ENCODE assay signal across 1 cellular context in the genomic region with DNA sequence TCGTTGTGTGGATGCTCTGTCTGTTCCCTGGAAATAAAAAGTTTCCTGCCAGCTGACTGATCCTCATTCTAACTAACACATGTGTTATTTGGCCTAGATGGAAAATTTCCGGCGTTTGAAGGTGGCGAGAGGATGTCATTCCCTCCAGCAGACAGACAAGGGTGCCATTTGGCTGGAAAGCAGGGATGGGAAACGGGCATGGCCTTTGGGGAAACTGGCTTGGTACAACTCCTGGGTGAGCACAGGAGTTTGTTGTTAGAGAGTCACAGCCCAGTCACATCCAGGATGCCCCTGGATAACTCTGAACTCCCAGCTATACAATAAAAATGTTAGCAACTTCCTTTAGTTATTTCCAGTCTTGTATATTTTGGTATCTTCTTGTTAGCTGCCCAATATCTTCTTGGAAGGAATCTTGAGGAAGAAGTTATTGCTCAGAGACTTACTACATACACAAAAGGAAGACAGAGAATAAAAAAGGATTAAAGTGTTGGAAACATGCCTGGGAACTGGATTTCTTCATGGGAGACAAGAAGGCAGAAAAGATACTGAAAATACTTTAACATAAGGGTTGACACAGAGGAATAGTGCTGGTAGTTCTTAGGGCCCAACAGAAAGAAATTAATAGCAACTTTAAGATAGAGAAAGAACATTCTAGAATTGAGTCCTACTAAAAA.
TF ChIP-seq lines count a peak whose summit lies in the region.

No MANE protein-coding gene starts in this region.

TF ChIP-seq in GM23338, 12 proteins besides CTCF, POLR2A, EP300 and RAD21 (continued from another document):
- TF ChIP-seq, protein P1, sequence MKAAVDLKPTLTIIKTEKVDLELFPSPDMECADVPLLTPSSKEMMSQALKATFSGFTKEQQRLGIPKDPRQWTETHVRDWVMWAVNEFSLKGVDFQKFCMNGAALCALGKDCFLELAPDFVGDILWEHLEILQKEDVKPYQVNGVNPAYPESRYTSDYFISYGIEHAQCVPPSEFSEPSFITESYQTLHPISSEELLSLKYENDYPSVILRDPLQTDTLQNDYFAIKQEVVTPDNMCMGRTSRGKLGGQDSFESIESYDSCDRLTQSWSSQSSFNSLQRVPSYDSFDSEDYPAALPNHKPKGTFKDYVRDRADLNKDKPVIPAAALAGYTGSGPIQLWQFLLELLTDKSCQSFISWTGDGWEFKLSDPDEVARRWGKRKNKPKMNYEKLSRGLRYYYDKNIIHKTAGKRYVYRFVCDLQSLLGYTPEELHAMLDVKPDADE (IDR thresholded peaks at IDR 0.05), result no peak
- TF ChIP-seq NANOG (IDR thresholded peaks at IDR 0.05; ENCODE audit: borderline replicate concordance) (no peak), CREB1 (CRISPR knock-in tag; IDR thresholded peaks at IDR 0.05; ENCODE audit: low read depth) (no peak), POLR2AphosphoS5 (IDR thresholded peaks at IDR 0.05; ENCODE audit: low read depth) (no peak), ZNF114 (CRISPR knock-in tag; IDR thresholded peaks at IDR 0.05) (no peak)
- TF ChIP-seq, protein P2, sequence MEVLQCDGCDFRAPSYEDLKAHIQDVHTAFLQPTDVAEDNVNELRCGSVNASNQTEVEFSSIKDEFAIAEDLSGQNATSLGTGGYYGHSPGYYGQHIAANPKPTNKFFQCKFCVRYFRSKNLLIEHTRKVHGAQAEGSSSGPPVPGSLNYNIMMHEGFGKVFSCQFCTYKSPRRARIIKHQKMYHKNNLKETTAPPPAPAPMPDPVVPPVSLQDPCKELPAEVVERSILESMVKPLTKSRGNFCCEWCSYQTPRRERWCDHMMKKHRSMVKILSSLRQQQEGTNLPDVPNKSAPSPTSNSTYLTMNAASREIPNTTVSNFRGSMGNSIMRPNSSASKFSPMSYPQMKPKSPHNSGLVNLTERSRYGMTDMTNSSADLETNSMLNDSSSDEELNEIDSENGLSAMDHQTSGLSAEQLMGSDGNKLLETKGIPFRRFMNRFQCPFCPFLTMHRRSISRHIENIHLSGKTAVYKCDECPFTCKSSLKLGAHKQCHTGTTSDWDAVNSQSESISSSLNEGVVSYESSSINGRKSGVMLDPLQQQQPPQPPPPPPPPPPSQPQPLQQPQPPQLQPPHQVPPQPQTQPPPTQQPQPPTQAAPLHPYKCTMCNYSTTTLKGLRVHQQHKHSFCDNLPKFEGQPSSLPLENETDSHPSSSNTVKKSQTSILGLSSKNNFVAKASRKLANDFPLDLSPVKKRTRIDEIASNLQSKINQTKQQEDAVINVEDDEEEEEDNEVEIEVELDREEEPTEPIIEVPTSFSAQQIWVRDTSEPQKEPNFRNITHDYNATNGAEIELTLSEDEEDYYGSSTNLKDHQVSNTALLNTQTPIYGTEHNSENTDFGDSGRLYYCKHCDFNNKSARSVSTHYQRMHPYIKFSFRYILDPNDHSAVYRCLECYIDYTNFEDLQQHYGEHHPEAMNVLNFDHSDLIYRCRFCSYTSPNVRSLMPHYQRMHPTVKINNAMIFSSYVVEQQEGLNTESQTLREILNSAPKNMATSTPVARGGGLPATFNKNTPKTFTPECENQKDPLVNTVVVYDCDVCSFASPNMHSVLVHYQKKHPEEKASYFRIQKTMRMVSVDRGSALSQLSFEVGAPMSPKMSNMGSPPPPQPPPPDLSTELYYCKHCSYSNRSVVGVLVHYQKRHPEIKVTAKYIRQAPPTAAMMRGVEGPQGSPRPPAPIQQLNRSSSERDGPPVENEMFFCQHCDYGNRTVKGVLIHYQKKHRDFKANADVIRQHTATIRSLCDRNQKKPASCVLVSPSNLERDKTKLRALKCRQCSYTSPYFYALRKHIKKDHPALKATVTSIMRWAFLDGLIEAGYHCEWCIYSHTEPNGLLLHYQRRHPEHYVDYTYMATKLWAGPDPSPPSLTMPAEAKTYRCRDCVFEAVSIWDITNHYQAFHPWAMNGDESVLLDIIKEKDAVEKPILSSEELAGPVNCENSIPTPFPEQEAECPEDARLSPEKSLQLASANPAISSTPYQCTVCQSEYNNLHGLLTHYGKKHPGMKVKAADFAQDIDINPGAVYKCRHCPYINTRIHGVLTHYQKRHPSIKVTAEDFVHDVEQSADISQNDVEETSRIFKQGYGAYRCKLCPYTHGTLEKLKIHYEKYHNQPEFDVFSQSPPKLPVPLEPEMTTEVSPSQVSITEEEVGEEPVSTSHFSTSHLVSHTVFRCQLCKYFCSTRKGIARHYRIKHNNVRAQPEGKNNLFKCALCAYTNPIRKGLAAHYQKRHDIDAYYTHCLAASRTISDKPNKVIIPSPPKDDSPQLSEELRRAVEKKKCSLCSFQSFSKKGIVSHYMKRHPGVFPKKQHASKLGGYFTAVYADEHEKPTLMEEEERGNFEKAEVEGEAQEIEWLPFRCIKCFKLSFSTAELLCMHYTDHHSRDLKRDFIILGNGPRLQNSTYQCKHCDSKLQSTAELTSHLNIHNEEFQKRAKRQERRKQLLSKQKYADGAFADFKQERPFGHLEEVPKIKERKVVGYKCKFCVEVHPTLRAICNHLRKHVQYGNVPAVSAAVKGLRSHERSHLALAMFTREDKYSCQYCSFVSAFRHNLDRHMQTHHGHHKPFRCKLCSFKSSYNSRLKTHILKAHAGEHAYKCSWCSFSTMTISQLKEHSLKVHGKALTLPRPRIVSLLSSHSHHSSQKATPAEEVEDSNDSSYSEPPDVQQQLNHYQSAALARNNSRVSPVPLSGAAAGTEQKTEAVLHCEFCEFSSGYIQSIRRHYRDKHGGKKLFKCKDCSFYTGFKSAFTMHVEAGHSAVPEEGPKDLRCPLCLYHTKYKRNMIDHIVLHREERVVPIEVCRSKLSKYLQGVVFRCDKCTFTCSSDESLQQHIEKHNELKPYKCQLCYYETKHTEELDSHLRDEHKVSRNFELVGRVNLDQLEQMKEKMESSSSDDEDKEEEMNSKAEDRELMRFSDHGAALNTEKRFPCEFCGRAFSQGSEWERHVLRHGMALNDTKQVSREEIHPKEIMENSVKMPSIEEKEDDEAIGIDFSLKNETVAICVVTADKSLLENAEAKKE (CRISPR knock-in tag; IDR thresholded peaks at IDR 0.05), result no peak
- TF ChIP-seq, protein P3, sequence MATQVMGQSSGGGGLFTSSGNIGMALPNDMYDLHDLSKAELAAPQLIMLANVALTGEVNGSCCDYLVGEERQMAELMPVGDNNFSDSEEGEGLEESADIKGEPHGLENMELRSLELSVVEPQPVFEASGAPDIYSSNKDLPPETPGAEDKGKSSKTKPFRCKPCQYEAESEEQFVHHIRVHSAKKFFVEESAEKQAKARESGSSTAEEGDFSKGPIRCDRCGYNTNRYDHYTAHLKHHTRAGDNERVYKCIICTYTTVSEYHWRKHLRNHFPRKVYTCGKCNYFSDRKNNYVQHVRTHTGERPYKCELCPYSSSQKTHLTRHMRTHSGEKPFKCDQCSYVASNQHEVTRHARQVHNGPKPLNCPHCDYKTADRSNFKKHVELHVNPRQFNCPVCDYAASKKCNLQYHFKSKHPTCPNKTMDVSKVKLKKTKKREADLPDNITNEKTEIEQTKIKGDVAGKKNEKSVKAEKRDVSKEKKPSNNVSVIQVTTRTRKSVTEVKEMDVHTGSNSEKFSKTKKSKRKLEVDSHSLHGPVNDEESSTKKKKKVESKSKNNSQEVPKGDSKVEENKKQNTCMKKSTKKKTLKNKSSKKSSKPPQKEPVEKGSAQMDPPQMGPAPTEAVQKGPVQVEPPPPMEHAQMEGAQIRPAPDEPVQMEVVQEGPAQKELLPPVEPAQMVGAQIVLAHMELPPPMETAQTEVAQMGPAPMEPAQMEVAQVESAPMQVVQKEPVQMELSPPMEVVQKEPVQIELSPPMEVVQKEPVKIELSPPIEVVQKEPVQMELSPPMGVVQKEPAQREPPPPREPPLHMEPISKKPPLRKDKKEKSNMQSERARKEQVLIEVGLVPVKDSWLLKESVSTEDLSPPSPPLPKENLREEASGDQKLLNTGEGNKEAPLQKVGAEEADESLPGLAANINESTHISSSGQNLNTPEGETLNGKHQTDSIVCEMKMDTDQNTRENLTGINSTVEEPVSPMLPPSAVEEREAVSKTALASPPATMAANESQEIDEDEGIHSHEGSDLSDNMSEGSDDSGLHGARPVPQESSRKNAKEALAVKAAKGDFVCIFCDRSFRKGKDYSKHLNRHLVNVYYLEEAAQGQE (IDR thresholded peaks at IDR 0.05; ENCODE audit: unreplicated experiment), result no peak
